1 cellular context compared by ENCODE assay signal in the genomic region with DNA sequence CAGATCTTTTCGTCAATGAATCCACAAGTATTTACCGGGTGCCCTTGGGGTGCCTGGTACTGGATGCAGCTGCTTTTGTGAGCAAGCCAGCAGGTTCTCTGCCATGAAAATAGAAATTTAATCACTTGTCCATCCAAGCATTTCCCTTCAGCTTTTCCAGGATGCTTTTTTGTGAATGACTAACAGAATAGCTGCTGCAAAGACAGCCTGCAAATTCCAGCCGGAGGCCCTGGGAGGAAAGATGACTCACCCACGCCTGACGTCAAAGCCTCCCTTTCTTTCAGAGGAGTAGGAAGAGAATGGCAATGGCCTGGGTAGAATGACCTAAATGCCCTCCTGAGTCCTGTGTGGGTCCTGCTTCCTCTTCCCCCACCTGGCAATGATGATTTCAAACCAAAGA.
TF ChIP-seq lines count a peak whose summit lies in the region.

No MANE protein-coding gene starts in this region.

TF ChIP-seq in HepG2, 621 proteins besides CTCF, POLR2A, EP300 and RAD21 (continued from another document):
- TF ChIP-seq, protein P1, sequence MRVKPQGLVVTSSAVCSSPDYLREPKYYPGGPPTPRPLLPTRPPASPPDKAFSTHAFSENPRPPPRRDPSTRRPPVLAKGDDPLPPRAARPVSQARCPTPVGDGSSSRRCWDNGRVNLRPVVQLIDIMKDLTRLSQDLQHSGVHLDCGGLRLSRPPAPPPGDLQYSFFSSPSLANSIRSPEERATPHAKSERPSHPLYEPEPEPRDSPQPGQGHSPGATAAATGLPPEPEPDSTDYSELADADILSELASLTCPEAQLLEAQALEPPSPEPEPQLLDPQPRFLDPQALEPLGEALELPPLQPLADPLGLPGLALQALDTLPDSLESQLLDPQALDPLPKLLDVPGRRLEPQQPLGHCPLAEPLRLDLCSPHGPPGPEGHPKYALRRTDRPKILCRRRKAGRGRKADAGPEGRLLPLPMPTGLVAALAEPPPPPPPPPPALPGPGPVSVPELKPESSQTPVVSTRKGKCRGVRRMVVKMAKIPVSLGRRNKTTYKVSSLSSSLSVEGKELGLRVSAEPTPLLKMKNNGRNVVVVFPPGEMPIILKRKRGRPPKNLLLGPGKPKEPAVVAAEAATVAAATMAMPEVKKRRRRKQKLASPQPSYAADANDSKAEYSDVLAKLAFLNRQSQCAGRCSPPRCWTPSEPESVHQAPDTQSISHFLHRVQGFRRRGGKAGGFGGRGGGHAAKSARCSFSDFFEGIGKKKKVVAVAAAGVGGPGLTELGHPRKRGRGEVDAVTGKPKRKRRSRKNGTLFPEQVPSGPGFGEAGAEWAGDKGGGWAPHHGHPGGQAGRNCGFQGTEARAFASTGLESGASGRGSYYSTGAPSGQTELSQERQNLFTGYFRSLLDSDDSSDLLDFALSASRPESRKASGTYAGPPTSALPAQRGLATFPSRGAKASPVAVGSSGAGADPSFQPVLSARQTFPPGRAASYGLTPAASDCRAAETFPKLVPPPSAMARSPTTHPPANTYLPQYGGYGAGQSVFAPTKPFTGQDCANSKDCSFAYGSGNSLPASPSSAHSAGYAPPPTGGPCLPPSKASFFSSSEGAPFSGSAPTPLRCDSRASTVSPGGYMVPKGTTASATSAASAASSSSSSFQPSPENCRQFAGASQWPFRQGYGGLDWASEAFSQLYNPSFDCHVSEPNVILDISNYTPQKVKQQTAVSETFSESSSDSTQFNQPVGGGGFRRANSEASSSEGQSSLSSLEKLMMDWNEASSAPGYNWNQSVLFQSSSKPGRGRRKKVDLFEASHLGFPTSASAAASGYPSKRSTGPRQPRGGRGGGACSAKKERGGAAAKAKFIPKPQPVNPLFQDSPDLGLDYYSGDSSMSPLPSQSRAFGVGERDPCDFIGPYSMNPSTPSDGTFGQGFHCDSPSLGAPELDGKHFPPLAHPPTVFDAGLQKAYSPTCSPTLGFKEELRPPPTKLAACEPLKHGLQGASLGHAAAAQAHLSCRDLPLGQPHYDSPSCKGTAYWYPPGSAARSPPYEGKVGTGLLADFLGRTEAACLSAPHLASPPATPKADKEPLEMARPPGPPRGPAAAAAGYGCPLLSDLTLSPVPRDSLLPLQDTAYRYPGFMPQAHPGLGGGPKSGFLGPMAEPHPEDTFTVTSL (CRISPR knock-in tag; IDR thresholded peaks at IDR 0.05; ENCODE audit: borderline replicate concordance) = no peak
- TF ChIP-seq CENPX (CRISPR knock-in tag; IDR thresholded peaks at IDR 0.05) (no peak), SIX4 (CRISPR knock-in tag; IDR thresholded peaks at IDR 0.05) (no peak), ZNF460 (CRISPR knock-in tag; IDR thresholded peaks at IDR 0.05; ENCODE audit: borderline replicate concordance) (no peak), TAF1 (CRISPR knock-in tag; IDR thresholded peaks at IDR 0.05) (no peak), NR2F6 (IDR thresholded peaks at IDR 0.05) (no peak), NR2F6 (CRISPR knock-in tag; IDR thresholded peaks at IDR 0.05) (0 out of 2 replicates have a peak, but pooled peaks have one; percentile 14), ELF3 (CRISPR knock-in tag; IDR thresholded peaks at IDR 0.05) (peak; percentile 36; the same call in 1 of the 2 replicates), ZFX (CRISPR knock-in tag; IDR thresholded peaks at IDR 0.05; ENCODE audit: low read depth) (no peak), HNRNPL (IDR thresholded peaks at IDR 0.05; ENCODE audit: low read depth, low read length) (no peak), ZNF17 (CRISPR knock-in tag; IDR thresholded peaks at IDR 0.05) (no peak), ZNF549 (CRISPR knock-in tag; IDR thresholded peaks at IDR 0.05) (no peak), TEAD3 (CRISPR knock-in tag; optimal IDR thresholded peaks at IDR 0.05; ENCODE audit: borderline replicate concordance) (peak; percentile 91), ZNF337 (CRISPR knock-in tag; IDR thresholded peaks at IDR 0.05; ENCODE audit: borderline replicate concordance, low read depth) (no peak), MIXL1 (CRISPR knock-in tag; IDR thresholded peaks at IDR 0.05) (no peak), JUND (CRISPR knock-in tag; IDR thresholded peaks at IDR 0.05) (peak; percentile 67), ZNF605 (CRISPR knock-in tag; IDR thresholded peaks at IDR 0.05) (no peak), ZNF768 (CRISPR knock-in tag; IDR thresholded peaks at IDR 0.05) (no peak), CBX1 (IDR thresholded peaks at IDR 0.05; ENCODE audit: low read depth) (no peak), SOX13 (IDR thresholded peaks at IDR 0.05) (no peak), SOX13 (CRISPR knock-in tag; conservative IDR thresholded peaks at IDR 0.05 in 1 of 2, IDR thresholded peaks at IDR 0.05 in 1 of 2) (0 out of 4 replicates have a peak, but pooled peaks of 1 of the 2 experiments have one; percentile 16), TP53 (CRISPR knock-in tag; conservative IDR thresholded peaks at IDR 0.05) (no peak)
- TF ChIP-seq, protein P2, sequence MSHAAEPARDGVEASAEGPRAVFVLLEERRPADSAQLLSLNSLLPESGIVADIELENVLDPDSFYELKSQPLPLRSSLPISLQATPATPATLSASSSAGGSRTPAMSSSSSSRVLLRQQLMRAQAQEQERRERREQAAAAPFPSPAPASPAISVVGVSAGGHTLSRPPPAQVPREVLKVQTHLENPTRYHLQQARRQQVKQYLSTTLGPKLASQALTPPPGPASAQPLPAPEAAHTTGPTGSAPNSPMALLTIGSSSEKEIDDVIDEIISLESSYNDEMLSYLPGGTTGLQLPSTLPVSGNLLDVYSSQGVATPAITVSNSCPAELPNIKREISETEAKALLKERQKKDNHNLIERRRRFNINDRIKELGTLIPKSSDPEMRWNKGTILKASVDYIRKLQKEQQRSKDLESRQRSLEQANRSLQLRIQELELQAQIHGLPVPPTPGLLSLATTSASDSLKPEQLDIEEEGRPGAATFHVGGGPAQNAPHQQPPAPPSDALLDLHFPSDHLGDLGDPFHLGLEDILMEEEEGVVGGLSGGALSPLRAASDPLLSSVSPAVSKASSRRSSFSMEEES (CRISPR knock-in tag; IDR thresholded peaks at IDR 0.05) = no peak
- TF ChIP-seq, protein P3, sequence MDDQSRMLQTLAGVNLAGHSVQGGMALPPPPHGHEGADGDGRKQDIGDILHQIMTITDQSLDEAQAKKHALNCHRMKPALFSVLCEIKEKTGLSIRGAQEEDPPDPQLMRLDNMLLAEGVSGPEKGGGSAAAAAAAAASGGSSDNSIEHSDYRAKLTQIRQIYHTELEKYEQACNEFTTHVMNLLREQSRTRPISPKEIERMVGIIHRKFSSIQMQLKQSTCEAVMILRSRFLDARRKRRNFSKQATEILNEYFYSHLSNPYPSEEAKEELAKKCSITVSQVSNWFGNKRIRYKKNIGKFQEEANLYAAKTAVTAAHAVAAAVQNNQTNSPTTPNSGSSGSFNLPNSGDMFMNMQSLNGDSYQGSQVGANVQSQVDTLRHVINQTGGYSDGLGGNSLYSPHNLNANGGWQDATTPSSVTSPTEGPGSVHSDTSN (CRISPR knock-in tag; IDR thresholded peaks at IDR 0.05; ENCODE audit: borderline replicate concordance) = no peak
- TF ChIP-seq, protein P4, sequence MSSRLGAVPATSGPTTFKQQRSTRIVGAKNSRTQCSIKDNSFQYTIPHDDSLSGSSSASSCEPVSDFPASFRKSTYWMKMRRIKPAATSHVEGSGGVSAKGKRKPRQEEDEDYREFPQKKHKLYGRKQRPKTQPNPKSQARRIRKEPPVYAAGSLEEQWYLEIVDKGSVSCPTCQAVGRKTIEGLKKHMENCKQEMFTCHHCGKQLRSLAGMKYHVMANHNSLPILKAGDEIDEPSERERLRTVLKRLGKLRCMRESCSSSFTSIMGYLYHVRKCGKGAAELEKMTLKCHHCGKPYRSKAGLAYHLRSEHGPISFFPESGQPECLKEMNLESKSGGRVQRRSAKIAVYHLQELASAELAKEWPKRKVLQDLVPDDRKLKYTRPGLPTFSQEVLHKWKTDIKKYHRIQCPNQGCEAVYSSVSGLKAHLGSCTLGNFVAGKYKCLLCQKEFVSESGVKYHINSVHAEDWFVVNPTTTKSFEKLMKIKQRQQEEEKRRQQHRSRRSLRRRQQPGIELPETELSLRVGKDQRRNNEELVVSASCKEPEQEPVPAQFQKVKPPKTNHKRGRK (CRISPR knock-in tag; IDR thresholded peaks at IDR 0.05) = no peak
